In genomic region chr10:110156046-110156445, GRCh38 we compare ENCODE assay signal across 12 cellular contexts.
"Had no signal": no experiment of that assay in that cellular context is flagged by ENCODE, and none has a peak within 500 bp of the region (broad histone marks: within the 10 kb centered on the region; RNA-seq: fewer than 3 reads in every experiment).

No MANE protein-coding gene starts in this region.

- H3K27ac Mint-ChIP-seq: nephron had no signal

- H3K9me3 Mint-ChIP-seq: nephron, T-cell had no signal

- H3K4me3 Mint-ChIP-seq: nephron had no signal

- H3K36me3 Mint-ChIP-seq: T-cell had no signal

- DNase-seq: activated CD4-positive, alpha-beta T cell treated with anti-CD3 and anti-CD28 coated beads for 48 hours; activated effector memory CD4-positive, alpha-beta T cell treated with anti-CD3 and anti-CD28 coated beads, Interleukin-2, amount 50 U/mL, for 16 hours; kidney; left lung; mammary epithelial cell; right cardiac atrium; SK-N-SH; stimulated activated CD4-positive, alpha-beta T cell treated with anti-CD3 and anti-CD28 coated beads, Interleukin-4, amount 100 ng/mL, for 24 hours; stimulated activated naive CD4-positive, alpha-beta T cell treated with Interleukin-2 at 50 U/mL for 16 hours; trophoblast cell had no signal
